In the genomic region with DNA sequence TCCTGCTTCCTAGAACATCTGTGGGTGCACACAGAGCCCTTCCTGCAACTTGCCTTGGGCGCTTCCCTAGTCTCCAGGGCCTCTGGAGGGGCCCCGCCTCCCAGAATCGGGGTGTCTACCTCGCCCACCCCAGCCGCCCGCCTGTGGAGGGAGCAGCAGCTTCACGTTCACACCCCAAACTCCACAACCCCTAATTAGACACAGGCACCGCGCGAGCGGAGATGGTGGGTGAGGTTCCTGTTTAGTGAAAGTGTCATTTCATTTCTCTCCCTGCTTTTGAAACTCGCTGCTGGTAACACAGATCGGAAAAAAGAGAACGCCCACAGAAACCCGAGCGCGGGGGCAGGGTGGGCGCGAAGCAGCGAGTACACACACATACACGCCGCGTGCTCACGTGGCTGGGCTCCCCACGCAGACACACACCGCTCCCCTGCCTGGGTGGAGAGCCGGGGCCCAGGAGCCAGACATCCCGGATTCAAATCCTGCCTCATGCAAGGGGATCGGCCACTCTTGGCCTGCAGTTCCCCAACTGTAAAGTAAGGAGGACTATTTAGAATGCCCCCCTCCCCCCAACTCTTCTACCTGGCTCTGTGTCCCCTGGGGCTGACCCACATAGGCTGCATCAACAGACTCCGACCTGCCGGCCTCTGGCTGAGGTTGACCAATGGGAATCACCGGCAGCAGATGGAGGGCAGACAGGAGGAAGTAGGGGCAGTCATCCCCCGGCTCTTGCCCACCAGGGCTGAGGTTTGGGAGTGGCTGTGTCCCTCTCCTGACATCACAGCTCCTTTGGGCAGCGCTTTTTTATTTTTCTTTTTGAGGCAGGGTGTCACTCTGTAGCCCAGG, we compare ENCODE assay signal across 9 cellular contexts.
DNase-seq lines count a peak whose midpoint lies in the region; ATAC-seq and TF ChIP-seq lines count a peak whose summit lies in the region.
"Had no signal": no experiment of that assay in that cellular context is flagged by ENCODE, and none has a peak within 500 bp of the region (broad histone marks: within the 10 kb centered on the region; RNA-seq: fewer than 3 reads in every experiment).

No MANE protein-coding gene starts in this region.

- no peak overlapping the region for H2BK5ac ChIP-seq in H9 (ENCODE audit: insufficient read length, low read length)

- peaks cover 6% of the 10 kb centered on the region for H3K27me3 Mint-ChIP-seq in H9 (ENCODE audit: low read depth)

- H3K4ac ChIP-seq in H9 (ENCODE audit: low read depth, low read length), result no peak overlapping the region

- H4K8ac ChIP-seq in H9 (replicated peaks; ENCODE audit: insufficient read length, low read depth, low read length), result no peak overlapping the region

- peaks cover 26 to 29% of the 10 kb centered on the region in 2 experiments for H3K9me3 Mint-ChIP-seq in H9

- no CpG with 5 or more reads among the region's 34 CpGs for WGBS in H9 (ENCODE audit: extremely low coverage, insufficient read length, low lambda C conversion rate)
- 46% methylated on average over 17 of the region's 34 CpGs for WGBS in esophagus muscularis mucosa

- no peak for TF ChIP-seq POLR2A in esophagus muscularis mucosa (IDR thresholded peaks at IDR 0.05; ENCODE audit: low read depth)

- intact Hi-C loops in esophagus muscularis mucosa (cut with DNase I), result no loop called here

- H4K20me1 ChIP-seq in H9 (ENCODE audit: control insufficient read depth, insufficient read depth, insufficient read length), result no peaks in the 10 kb centered on the region

- H3K23ac ChIP-seq in H9 (ENCODE audit: insufficient read length, low read depth, low read length), result no peak overlapping the region

- no peaks in the 10 kb centered on the region for H3K27me3 ChIP-seq in H9 (ENCODE audit: insufficient read depth, low read length)
- no peaks in the 10 kb centered on the region for H3K27me3 ChIP-seq in esophagus muscularis mucosa
- H3K27me3 ChIP-seq in foreskin keratinocyte, result peaks cover 2% of the 10 kb centered on the region

- no peak overlapping the region for H2BK120ac ChIP-seq in H9 (ENCODE audit: low read depth, low read length, poor library complexity, severe bottlenecking)

- no peak for DNase-seq in H9
- peak; percentile 37 to 43 for DNase-seq in activated CD4-positive, alpha-beta T cell treated with anti-CD3 and anti-CD28 coated beads, Interleukin-2, amount 50 U/mL, for 24 hours (ENCODE audit: low read depth in 1 of 2, low spot score in 1 of 2)
- no peak for DNase-seq in esophagus muscularis mucosa (ENCODE audit: extremely low spot score)
- peak; percentile 12 to 31 (median 23) for DNase-seq in stimulated activated CD4-positive, alpha-beta T cell treated with anti-CD3 and anti-CD28 coated beads, TNF-alpha, amount 100 ng/mL, for 48 hours (ENCODE audit: low read depth in 3 of 3)
- no peak for DNase-seq in foreskin keratinocyte
- DNase-seq in SHP77 treated with DMSO at 0.1 percent for 48 hours (lab: John Stamatoyannopoulos, UW), result no peak
- DNase-seq in NCI-H446 treated with DMSO at 0.1 percent for 48 hours (lab: John Stamatoyannopoulos, UW), result no peak

- no peak overlapping the region for H3K27ac Mint-ChIP-seq in H9

- H3K23me2 ChIP-seq in H9 (ENCODE audit: insufficient read length, low read depth, low read length, poor library complexity, severe bottlenecking), result no peaks in the 10 kb centered on the region

- H3K4me1 ChIP-seq in H9 (ENCODE audit: insufficient read depth, low read length), result no peaks in the 10 kb centered on the region; the same call in 1 of the 2 replicates
- peaks cover 0 to 22% (median 17%) of the 10 kb centered on the region in 4 donors for H3K4me1 ChIP-seq in esophagus muscularis mucosa
- no peaks in the 10 kb centered on the region for H3K4me1 ChIP-seq in foreskin keratinocyte

- ATAC-seq in foreskin keratinocyte, result no peak
- no peak for ATAC-seq in HG03039 (IDR thresholded peaks at IDR 0.05; ENCODE audit: unreplicated experiment)
- ATAC-seq: HCT116 had no signal

- H3K18ac ChIP-seq in H9 (ENCODE audit: insufficient read length, low read depth, low read length), result no peak overlapping the region

- no peak overlapping the region for H3K4me2 ChIP-seq in H9 (ENCODE audit: insufficient read depth, insufficient read length, low read length)

- TF ChIP-seq CTCF in H9 (conservative IDR thresholded peaks at IDR 0.05) (no peak), esophagus muscularis mucosa (IDR thresholded peaks at IDR 0.05) (no peak), foreskin keratinocyte (conservative IDR thresholded peaks at IDR 0.05) (no peak)

- peaks cover 11 to 15% of the 10 kb centered on the region in 2 experiments for H3K4me1 Mint-ChIP-seq in H9

- H3K79me1 ChIP-seq in H9 (ENCODE audit: insufficient read depth, low read depth, low read length, poor library complexity, severe bottlenecking), result no peaks in the 10 kb centered on the region

- H4K91ac ChIP-seq in H9 (ENCODE audit: insufficient read length, low read depth, low read length), result no peak overlapping the region

- no peak overlapping the region for H3K9ac ChIP-seq in H9 (ENCODE audit: extremely low read depth, insufficient read length, low read length)

- no peak overlapping the region for H2BK12ac ChIP-seq in H9 (ENCODE audit: insufficient read length, low read depth, low read length)

- no peak overlapping the region for H2BK20ac ChIP-seq in H9 (ENCODE audit: low read depth, low read length, poor library complexity, severe bottlenecking)

- H3K36me3 ChIP-seq in esophagus muscularis mucosa, result no peaks in the 10 kb centered on the region

- no peak overlapping the region for H2AK5ac ChIP-seq in H9 (ENCODE audit: insufficient read length, low read length)

- H3K4me3 ChIP-seq in esophagus muscularis mucosa, result peak overlapping the region; percentile 15 to 25 (median 24)

- H3K27ac ChIP-seq in H9 (ENCODE audit: insufficient read length, low read depth, low read length), result no peak overlapping the region
- H3K27ac ChIP-seq in esophagus muscularis mucosa (replicated peaks in 1 of 4), result peak overlapping the region in 2 of 4 donors; percentile 52 to 58
- no peak overlapping the region for H3K27ac ChIP-seq in foreskin keratinocyte

- H3K79me2 ChIP-seq in H9 (ENCODE audit: insufficient read depth, low read length), result no peaks in the 10 kb centered on the region

- H3T11ph ChIP-seq in H9 (ENCODE audit: low read length), result no peak overlapping the region

- H3K14ac ChIP-seq in H9 (ENCODE audit: insufficient read depth, low read length), result peak overlapping the region; percentile 55; the same call in 1 of the 2 replicates

- no peak overlapping the region for H3K56ac ChIP-seq in H9 (ENCODE audit: insufficient read length, low read depth, low read length)

- TF ChIP-seq EP300 in esophagus muscularis mucosa (IDR thresholded peaks at IDR 0.05), result no peak

- H4K5ac ChIP-seq in H9 (ENCODE audit: insufficient read length, low read depth, low read length), result no peak overlapping the region

- H2BK15ac ChIP-seq in H9 (ENCODE audit: low read depth, low read length), result no peak overlapping the region

- H2AFZ ChIP-seq in H9 (ENCODE audit: low read length), result no peak overlapping the region

- H3K9me3 ChIP-seq in H9 (ENCODE audit: control insufficient read depth, low read depth, low read length) (peaks cover 10% of the 10 kb centered on the region), esophagus muscularis mucosa (peaks cover 0 to 12% (median 9%) of the 10 kb centered on the region in 4 donors)

- peaks cover 6 to 24% (median 11%) of the 10 kb centered on the region in 3 experiments for H3K36me3 Mint-ChIP-seq in H9 (ENCODE audit: insufficient read depth in 1 of 3, low read depth in 3 of 3)

- no peak overlapping the region for H3K4me3 Mint-ChIP-seq in H9

Comparison
In these comparisons a context has a peak if more than half of its experiments do, and no peak if none do; other contexts are left out.
1. DNase-seq: peak in activated CD4-positive, alpha-beta T cell treated with anti-CD3 and anti-CD28 coated beads, Interleukin-2, amount 50 U/mL, for 24 hours (2 of 2) and stimulated activated CD4-positive, alpha-beta T cell treated with anti-CD3 and anti-CD28 coated beads, TNF-alpha, amount 100 ng/mL, for 48 hours (3 of 3); none in H9 (single experiment), esophagus muscularis mucosa (single experiment), foreskin keratinocyte (0 of 2), SHP77 treated with DMSO at 0.1 percent for 48 hours (single experiment) and NCI-H446 treated with DMSO at 0.1 percent for 48 hours (single experiment).